ENCODE assay signal across 11 cellular contexts in the genomic region with DNA sequence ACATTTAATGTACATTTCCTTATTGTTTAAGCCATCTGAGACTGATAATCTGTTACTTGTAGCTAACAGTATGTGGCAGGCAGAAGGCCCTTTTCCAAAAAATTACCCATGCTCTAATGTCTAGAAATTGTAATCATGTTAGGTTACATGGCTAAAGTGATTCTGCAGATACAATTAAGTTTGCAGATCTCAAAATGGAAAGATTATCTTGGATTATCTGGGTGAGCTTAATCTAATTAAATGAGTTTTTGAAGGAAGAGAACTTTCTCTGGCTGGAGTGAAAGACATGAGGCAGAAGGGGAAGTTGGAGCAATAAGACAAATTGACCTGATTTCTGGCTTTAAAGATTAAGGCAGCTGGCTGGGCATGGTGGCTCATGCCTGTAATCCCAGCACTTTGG.
DNase-seq lines count a peak whose midpoint lies in the region; ATAC-seq and TF ChIP-seq lines count a peak whose summit lies in the region.
"Had no signal": no experiment of that assay in that cellular context is flagged by ENCODE, and none has a peak within 500 bp of the region (broad histone marks: within the 10 kb centered on the region; RNA-seq: fewer than 3 reads in every experiment).

No MANE protein-coding gene starts in this region.

- DNase-seq in natural killer cell treated with Interleukin-12 subunit alpha and Interleukin-12 subunit beta and Interleukin-15 and Interleukin-18, amount 100 ng/mL, for 72 hours (ENCODE audit: low spot score): no peak
- DNase-seq in natural killer cell (no peak), mesenchymal stem cell (no peak), NCI-H2196 (lab: John Stamatoyannopoulos, UW; ENCODE audit: unreplicated experiment) (no peak)
- DNase-seq in activated CD4-positive, alpha-beta memory T cell treated with anti-CD3 and anti-CD28 coated beads for 36 hours: no peak
- no peak for DNase-seq in naive thymus-derived CD4-positive, alpha-beta T cell
- DNase-seq: NK-92 treated with Interleukin-12 subunit alpha and Interleukin-12 subunit beta, amount 100 ng/mL, for 24 hours; pancreas had no signal

- peaks cover 8% of the 10 kb centered on the region for H3K79me1 ChIP-seq in mesenchymal stem cell (replicated peaks; ENCODE audit: low read length, poor library complexity, severe bottlenecking)

- H2BK15ac ChIP-seq in mesenchymal stem cell (ENCODE audit: low read depth, poor library complexity, severe bottlenecking): peak overlapping the region; percentile 36

- no peak overlapping the region for H3K14ac ChIP-seq in mesenchymal stem cell (ENCODE audit: low read length in 2 of 2)

- H2AFZ ChIP-seq in mesenchymal stem cell (ENCODE audit: low read depth, low read length): no peak overlapping the region

- H2BK12ac ChIP-seq in mesenchymal stem cell (ENCODE audit: low read length in 2 of 2): no peak overlapping the region

- H2BK5ac ChIP-seq in mesenchymal stem cell (ENCODE audit: low read depth, low read length, poor library complexity, severe bottlenecking): no peak overlapping the region

- H3K23ac ChIP-seq in mesenchymal stem cell (ENCODE audit: low read length in 2 of 2): no peak overlapping the region

- no peak overlapping the region for H2AK5ac ChIP-seq in mesenchymal stem cell (ENCODE audit: low read length, severe bottlenecking)

- H3K27ac Mint-ChIP-seq in natural killer cell treated with Interleukin-12 subunit alpha and Interleukin-12 subunit beta and Interleukin-15 and Interleukin-18, amount 100 ng/mL, for 72 hours: peak overlapping the region; percentile 99
- no peak overlapping the region for H3K27ac Mint-ChIP-seq in natural killer cell
- peak overlapping the region; percentile 97 for H3K27ac Mint-ChIP-seq in activated CD4-positive, alpha-beta memory T cell treated with anti-CD3 and anti-CD28 coated beads for 36 hours
- peak overlapping the region in 3 of 9 donors; percentile 85 to 91 (median 88) for H3K27ac Mint-ChIP-seq in naive thymus-derived CD4-positive, alpha-beta T cell
- H3K27ac Mint-ChIP-seq: dendritic cell treated with granulocyte-macrophage colony-stimulating factor and Interleukin-4, amounts not matched to agents 40 ng/mL and 50 ng/mL, for 4 days had no signal

- no peak overlapping the region for H3K4me3 ChIP-seq in mesenchymal stem cell (ENCODE audit: insufficient read depth in 1 of 2, low read depth in 1 of 2, low read length in 2 of 2)
- H3K4me3 ChIP-seq in naive thymus-derived CD4-positive, alpha-beta T cell (ENCODE audit: low read length): no peak overlapping the region
- H3K4me3 ChIP-seq: pancreas had no signal

- H3K4me1 Mint-ChIP-seq in natural killer cell treated with Interleukin-12 subunit alpha and Interleukin-12 subunit beta and Interleukin-15 and Interleukin-18, amount 100 ng/mL, for 72 hours (ENCODE audit: low read depth in 2 of 2): peaks cover 51 to 54% of the 10 kb centered on the region in 2 donors
- peaks cover 6 to 16% of the 10 kb centered on the region in 2 donors for H3K4me1 Mint-ChIP-seq in natural killer cell
- peaks cover 47% of the 10 kb centered on the region for H3K4me1 Mint-ChIP-seq in activated CD4-positive, alpha-beta memory T cell treated with anti-CD3 and anti-CD28 coated beads for 36 hours (ENCODE audit: low read depth)
- peaks cover 0 to 44% (median 8%) of the 10 kb centered on the region in 7 donors for H3K4me1 Mint-ChIP-seq in naive thymus-derived CD4-positive, alpha-beta T cell

- TF ChIP-seq CTCF in natural killer cell (IDR thresholded peaks at IDR 0.05): no peak

- intact Hi-C loops in natural killer cell (cut with micrococcal nuclease): no loop called here
- intact Hi-C loops in activated CD4-positive, alpha-beta memory T cell treated with anti-CD3 and anti-CD28 coated beads for 36 hours (cut with micrococcal nuclease): loop anchor here (5.0 kb wide), 2 partner anchors 209 to 569 kb away; partner anchors contain the start of genes C18orf54 and STARD6
- intact Hi-C loops in naive thymus-derived CD4-positive, alpha-beta T cell (cut with micrococcal nuclease): loop anchor here in 1 of 2 donors (2.0 to 5.0 kb wide), 3 partner anchors 35 to 121 kb away; partner anchors contain the start of genes MBD2 and POLI

- no peaks in the 10 kb centered on the region for H3K27me3 ChIP-seq in mesenchymal stem cell (ENCODE audit: control insufficient read depth in 1 of 2, insufficient read depth in 1 of 2, low read length in 2 of 2)
- H3K27me3 ChIP-seq in naive thymus-derived CD4-positive, alpha-beta T cell (ENCODE audit: control insufficient read depth in 2 of 2, insufficient read depth in 2 of 2, low read length in 2 of 2): no peaks in the 10 kb centered on the region
- H3K27me3 ChIP-seq: pancreas had no signal

- POLR2A ChIA-PET in activated CD4-positive, alpha-beta memory T cell treated with anti-CD3 and anti-CD28 coated beads for 36 hours (lab: Charles Lee): interaction anchor here (1.0 to 2.2 kb wide), 5 partner anchors 17 to 76 kb away, joined by 3 to 7 read pairs (median 3); partner anchors contain the start of gene MBD2
- POLR2A ChIA-PET in naive thymus-derived CD4-positive, alpha-beta T cell (lab: Charles Lee): no interaction called here

- H3K18ac ChIP-seq in mesenchymal stem cell (ENCODE audit: low read depth in 1 of 2, low read length in 2 of 2): no peak overlapping the region

- H3K36me3 Mint-ChIP-seq in natural killer cell treated with Interleukin-12 subunit alpha and Interleukin-12 subunit beta and Interleukin-15 and Interleukin-18, amount 100 ng/mL, for 72 hours: peaks cover 27% of the 10 kb centered on the region
- H3K36me3 Mint-ChIP-seq in natural killer cell: no peaks in the 10 kb centered on the region
- H3K36me3 Mint-ChIP-seq in activated CD4-positive, alpha-beta memory T cell treated with anti-CD3 and anti-CD28 coated beads for 36 hours: peaks cover 27% of the 10 kb centered on the region
- peaks cover 11 to 45% (median 16%) of the 10 kb centered on the region in 5 donors for H3K36me3 Mint-ChIP-seq in naive thymus-derived CD4-positive, alpha-beta T cell

- peak overlapping the region; percentile 86 for H3K9ac ChIP-seq in mesenchymal stem cell (ENCODE audit: low read length)

- no peak overlapping the region for H3K4ac ChIP-seq in mesenchymal stem cell (ENCODE audit: low read depth in 1 of 2, low read length in 2 of 2)

- H3K4me1 ChIP-seq in mesenchymal stem cell (ENCODE audit: control insufficient read depth, insufficient read depth, low read depth, low read length): peaks cover 6% of the 10 kb centered on the region
- H3K4me1 ChIP-seq in naive thymus-derived CD4-positive, alpha-beta T cell (ENCODE audit: control insufficient read depth in 2 of 2, insufficient read depth in 2 of 2, low read length in 2 of 2): no peaks in the 10 kb centered on the region
- H3K4me1 ChIP-seq: pancreas had no signal

- no peak for ATAC-seq in natural killer cell treated with Interleukin-12 subunit alpha and Interleukin-12 subunit beta and Interleukin-15 and Interleukin-18, amount 100 ng/mL, for 72 hours
- ATAC-seq in natural killer cell: no peak
- ATAC-seq in HG03159 (IDR thresholded peaks at IDR 0.05; ENCODE audit: unreplicated experiment): no peak
- ATAC-seq in naive thymus-derived CD4-positive, alpha-beta T cell: no peak
- no peak for ATAC-seq in HG03571 (IDR thresholded peaks at IDR 0.05; ENCODE audit: unreplicated experiment)

- H3K4me3 Mint-ChIP-seq in natural killer cell treated with Interleukin-12 subunit alpha and Interleukin-12 subunit beta and Interleukin-15 and Interleukin-18, amount 100 ng/mL, for 72 hours: peak overlapping the region; percentile 81
- H3K4me3 Mint-ChIP-seq in natural killer cell: no peak overlapping the region
- no peak overlapping the region for H3K4me3 Mint-ChIP-seq in activated CD4-positive, alpha-beta memory T cell treated with anti-CD3 and anti-CD28 coated beads for 36 hours
- H3K4me3 Mint-ChIP-seq in naive thymus-derived CD4-positive, alpha-beta T cell: peak overlapping the region in 1 of 10 donors; percentile 50
- H3K4me3 Mint-ChIP-seq: dendritic cell treated with granulocyte-macrophage colony-stimulating factor and Interleukin-4, amounts not matched to agents 40 ng/mL and 50 ng/mL, for 4 days had no signal

- no peak overlapping the region for H4K91ac ChIP-seq in mesenchymal stem cell (ENCODE audit: low read length)

- H3K9me3 Mint-ChIP-seq in natural killer cell treated with Interleukin-12 subunit alpha and Interleukin-12 subunit beta and Interleukin-15 and Interleukin-18, amount 100 ng/mL, for 72 hours: peaks cover 5% of the 10 kb centered on the region
- H3K9me3 Mint-ChIP-seq in natural killer cell: peaks cover 0 to 3% of the 10 kb centered on the region in 2 donors
- H3K9me3 Mint-ChIP-seq in activated CD4-positive, alpha-beta memory T cell treated with anti-CD3 and anti-CD28 coated beads for 36 hours: peaks cover 9% of the 10 kb centered on the region
- peaks cover 0 to 9% (median 4%) of the 10 kb centered on the region in 11 donors for H3K9me3 Mint-ChIP-seq in naive thymus-derived CD4-positive, alpha-beta T cell

- H4K8ac ChIP-seq in mesenchymal stem cell (ENCODE audit: low read length): no peak overlapping the region

- peaks cover 5 to 20% of the 10 kb centered on the region in 2 experiments for H3K36me3 ChIP-seq in mesenchymal stem cell (ENCODE audit: control insufficient read depth in 1 of 2, insufficient read depth in 2 of 2, low read depth in 1 of 2, low read length in 2 of 2)
- H3K36me3 ChIP-seq in naive thymus-derived CD4-positive, alpha-beta T cell (ENCODE audit: control insufficient read depth in 2 of 3, insufficient read depth in 3 of 3, low read length in 3 of 3): peaks cover 0 to 12% (median 0%) of the 10 kb centered on the region in 3 experiments
- H3K36me3 ChIP-seq: pancreas had no signal

- H3K4me2 ChIP-seq in mesenchymal stem cell (ENCODE audit: low read length, poor library complexity, severe bottlenecking): no peak overlapping the region

- H2BK120ac ChIP-seq in mesenchymal stem cell (ENCODE audit: low read depth, low read length): no peak overlapping the region

- H3K9me3 ChIP-seq in mesenchymal stem cell (ENCODE audit: control insufficient read depth, low read length): peaks cover 10% of the 10 kb centered on the region
- H3K9me3 ChIP-seq in naive thymus-derived CD4-positive, alpha-beta T cell (ENCODE audit: control insufficient read depth in 2 of 3, low read length in 3 of 3): no peaks in the 10 kb centered on the region
- H3K9me3 ChIP-seq: pancreas had no signal

- CTCF ChIA-PET in activated CD4-positive, alpha-beta memory T cell treated with anti-CD3 and anti-CD28 coated beads for 36 hours (lab: Charles Lee): interaction anchor here (1.1 to 1.3 kb wide), 2 partner anchors 75 to 136 kb away, joined by 3 read pairs; no protein-coding TSS in a partner anchor
- CTCF ChIA-PET in naive thymus-derived CD4-positive, alpha-beta T cell (lab: Charles Lee): interaction anchor here (0.6 kb wide), 1 partner anchor 53 kb away, joined by 5 read pairs; no protein-coding TSS in a partner anchor

- no peaks in the 10 kb centered on the region for H3K27me3 Mint-ChIP-seq in natural killer cell treated with Interleukin-12 subunit alpha and Interleukin-12 subunit beta and Interleukin-15 and Interleukin-18, amount 100 ng/mL, for 72 hours
- H3K27me3 Mint-ChIP-seq in natural killer cell (ENCODE audit: low read depth in 2 of 2): no peaks in the 10 kb centered on the region
- no peaks in the 10 kb centered on the region for H3K27me3 Mint-ChIP-seq in activated CD4-positive, alpha-beta memory T cell treated with anti-CD3 and anti-CD28 coated beads for 36 hours
- no peaks in the 10 kb centered on the region for H3K27me3 Mint-ChIP-seq in naive thymus-derived CD4-positive, alpha-beta T cell
- H3K27me3 Mint-ChIP-seq: dendritic cell treated with granulocyte-macrophage colony-stimulating factor and Interleukin-4, amounts not matched to agents 40 ng/mL and 50 ng/mL, for 4 days had no signal

- H3K27ac ChIP-seq in mesenchymal stem cell (ENCODE audit: low read length, poor library complexity, severe bottlenecking): no peak overlapping the region
- no peak overlapping the region for H3K27ac ChIP-seq in naive thymus-derived CD4-positive, alpha-beta T cell (ENCODE audit: low read depth, low read length)

Comparison
In these comparisons a context has a peak if more than half of its experiments do, and no peak if none do; other contexts are left out.
1. H3K27ac Mint-ChIP-seq: peak in natural killer cell treated with Interleukin-12 subunit alpha and Interleukin-12 subunit beta and Interleukin-15 and Interleukin-18, amount 100 ng/mL, for 72 hours (2 of 2) and activated CD4-positive, alpha-beta memory T cell treated with anti-CD3 and anti-CD28 coated beads for 36 hours (single experiment); none in natural killer cell (0 of 2).